Comparison of ENCODE assay signal across 1 cellular context in genomic region chr1:229227298-229227919, GRCh38.
TF ChIP-seq lines count a peak whose summit lies in the region.

No MANE protein-coding gene starts in this region.

TF ChIP-seq in A549, 52 proteins besides CTCF, POLR2A, EP300 and RAD21 (continued from another document):
- TF ChIP-seq, protein P1, sequence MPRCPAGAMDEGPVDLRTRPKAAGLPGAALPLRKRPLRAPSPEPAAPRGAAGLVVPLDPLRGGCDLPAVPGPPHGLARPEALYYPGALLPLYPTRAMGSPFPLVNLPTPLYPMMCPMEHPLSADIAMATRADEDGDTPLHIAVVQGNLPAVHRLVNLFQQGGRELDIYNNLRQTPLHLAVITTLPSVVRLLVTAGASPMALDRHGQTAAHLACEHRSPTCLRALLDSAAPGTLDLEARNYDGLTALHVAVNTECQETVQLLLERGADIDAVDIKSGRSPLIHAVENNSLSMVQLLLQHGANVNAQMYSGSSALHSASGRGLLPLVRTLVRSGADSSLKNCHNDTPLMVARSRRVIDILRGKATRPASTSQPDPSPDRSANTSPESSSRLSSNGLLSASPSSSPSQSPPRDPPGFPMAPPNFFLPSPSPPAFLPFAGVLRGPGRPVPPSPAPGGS (IDR thresholded peaks at IDR 0.05) = no peak
- TF ChIP-seq RNF2 (IDR thresholded peaks at IDR 0.05; ENCODE audit: borderline replicate concordance, low read depth) (no peak), ZNF302 (CRISPR knock-in tag; IDR thresholded peaks at IDR 0.05) (no peak), TP53 (CRISPR knock-in tag; IDR thresholded peaks at IDR 0.05) (no peak), CHD4 (IDR thresholded peaks at IDR 0.05; ENCODE audit: borderline replicate concordance) (peak; percentile 62; the same call in 1 of the 2 replicates), CEBPB (IDR thresholded peaks at IDR 0.05) (no peak), GATA3 (IDR thresholded peaks at IDR 0.05; ENCODE audit: borderline replicate concordance) (no peak), NFE2L2 (conservative IDR thresholded peaks at IDR 0.05; ENCODE audit: low read length) (no peak), SMC3 (IDR thresholded peaks at IDR 0.05) (peak; percentile 98), ELK1 (IDR thresholded peaks at IDR 0.05; ENCODE audit: low read depth, low read length) (no peak), CBX2 (IDR thresholded peaks at IDR 0.05; ENCODE audit: borderline replicate concordance, low read depth) (no peak), SREBF2 (IDR thresholded peaks at IDR 0.05) (no peak), HDAC2 (IDR thresholded peaks at IDR 0.05) (no peak), RCOR1 (IDR thresholded peaks at IDR 0.05; ENCODE audit: low read depth, low read length) (no peak), ZSCAN20 (CRISPR knock-in tag; IDR thresholded peaks at IDR 0.05) (no peak), EHMT2 (IDR thresholded peaks at IDR 0.05; ENCODE audit: low read depth) (no peak), MYC (IDR thresholded peaks at IDR 0.05; ENCODE audit: borderline replicate concordance, low read length) (no peak), ZFP36 (IDR thresholded peaks at IDR 0.05; ENCODE audit: borderline replicate concordance, partially characterized antibody) (peak; percentile 73), KDM1A (IDR thresholded peaks at IDR 0.05; ENCODE audit: low read depth) (peak; percentile 94)
- TF ChIP-seq, protein P2, sequence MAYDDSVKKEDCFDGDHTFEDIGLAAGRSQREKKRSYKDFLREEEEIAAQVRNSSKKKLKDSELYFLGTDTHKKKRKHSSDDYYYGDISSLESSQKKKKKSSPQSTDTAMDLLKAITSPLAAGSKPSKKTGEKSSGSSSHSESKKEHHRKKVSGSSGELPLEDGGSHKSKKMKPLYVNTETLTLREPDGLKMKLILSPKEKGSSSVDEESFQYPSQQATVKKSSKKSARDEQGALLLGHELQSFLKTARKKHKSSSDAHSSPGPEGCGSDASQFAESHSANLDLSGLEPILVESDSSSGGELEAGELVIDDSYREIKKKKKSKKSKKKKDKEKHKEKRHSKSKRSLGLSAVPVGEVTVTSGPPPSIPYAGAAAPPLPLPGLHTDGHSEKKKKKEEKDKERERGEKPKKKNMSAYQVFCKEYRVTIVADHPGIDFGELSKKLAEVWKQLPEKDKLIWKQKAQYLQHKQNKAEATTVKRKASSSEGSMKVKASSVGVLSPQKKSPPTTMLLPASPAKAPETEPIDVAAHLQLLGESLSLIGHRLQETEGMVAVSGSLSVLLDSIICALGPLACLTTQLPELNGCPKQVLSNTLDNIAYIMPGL (CRISPR knock-in tag; IDR thresholded peaks at IDR 0.05; ENCODE audit: borderline replicate concordance) = no peak
